Comparison of ENCODE assay signal across 9 cellular contexts in the genomic region with DNA sequence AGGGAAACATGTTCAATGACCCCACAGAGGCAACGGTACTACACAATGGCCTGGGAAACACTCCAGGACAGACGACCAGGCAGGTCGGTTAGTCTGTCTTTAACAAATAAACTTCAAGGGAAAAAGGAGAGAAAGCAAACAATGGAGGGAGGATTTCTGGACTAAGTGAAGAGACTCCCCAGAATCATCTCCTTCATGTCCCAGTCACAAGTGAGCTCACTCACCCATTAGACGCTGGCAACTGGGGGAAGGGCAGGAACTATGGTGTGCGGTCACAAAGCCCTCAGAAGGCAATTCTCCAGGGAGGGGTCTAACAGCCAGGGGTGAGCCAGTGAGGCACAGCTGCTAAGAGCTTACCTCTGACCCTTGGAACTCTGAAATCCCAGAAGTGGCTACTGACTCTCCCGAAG. TPM values are rescaled to one million over a fixed set of nuclear protein-coding genes. Genes with fewer than 3 reads are reported as not detected.
DNase-seq lines count a peak whose midpoint lies in the region; ATAC-seq and TF ChIP-seq lines count a peak whose summit lies in the region.
"Had no signal": no experiment of that assay in that cellular context is flagged by ENCODE, and none has a peak within 500 bp of the region (broad histone marks: within the 10 kb centered on the region; RNA-seq: fewer than 3 reads in every experiment).

No MANE protein-coding gene starts in this region.

- no peak overlapping the region for H3K4me3 Mint-ChIP-seq in activated CD4-positive, alpha-beta T cell treated with anti-CD3 and anti-CD28 coated beads, Interleukin-2, amount 10 ng/mL, durations not matched to agents 24 days and 14 days
- H3K4me3 Mint-ChIP-seq in glutamatergic neuron (ENCODE audit: unreplicated experiment), result peak overlapping the region; percentile 64

- peaks cover 37% of the 10 kb centered on the region for H3K36me3 Mint-ChIP-seq in activated CD4-positive, alpha-beta T cell treated with anti-CD3 and anti-CD28 coated beads, Interleukin-2, amount 10 ng/mL, durations not matched to agents 24 days and 14 days (ENCODE audit: low read depth)
- no peaks in the 10 kb centered on the region for H3K36me3 Mint-ChIP-seq in glutamatergic neuron (ENCODE audit: unreplicated experiment)

- DNase-seq in activated CD4-positive, alpha-beta T cell treated with anti-CD3 and anti-CD28 coated beads, Interleukin-2, amount 10 ng/mL, durations not matched to agents 24 days and 14 days, result no peak
- no peak for DNase-seq in activated CD4-positive, alpha-beta T cell treated with anti-CD3 and anti-CD28 coated beads for 1 hour
- peak; percentile 77 for DNase-seq in NCI-H510A (lab: John Stamatoyannopoulos, UW)
- DNase-seq in glutamatergic neuron, result peak; percentile 63
- DNase-seq in smooth muscle cell of the brain vasculature (ENCODE audit: low read depth, low spot score), result peak; percentile 37
- DNase-seq in mucosa of gallbladder (ENCODE audit: low spot score), result no peak
- no peak for DNase-seq in COLO668 (lab: John Stamatoyannopoulos, UW; ENCODE audit: unreplicated experiment)
- DNase-seq: stimulated activated CD4-positive, alpha-beta T cell treated with anti-CD3 and anti-CD28 coated beads, Interleukin-15, amount 100 ng/mL, for 24 hours had no signal

- no peak for TF ChIP-seq CTCF in glutamatergic neuron (IDR thresholded peaks at IDR 0.05; ENCODE audit: partially characterized antibody, unreplicated experiment)

- peak overlapping the region; percentile 67 for H3K27ac Mint-ChIP-seq in activated CD4-positive, alpha-beta T cell treated with anti-CD3 and anti-CD28 coated beads, Interleukin-2, amount 10 ng/mL, durations not matched to agents 24 days and 14 days
- peak overlapping the region; percentile 97 for H3K27ac Mint-ChIP-seq in glutamatergic neuron (ENCODE audit: unreplicated experiment)

- intact Hi-C loops in activated CD4-positive, alpha-beta T cell treated with anti-CD3 and anti-CD28 coated beads, Interleukin-2, amount 10 ng/mL, durations not matched to agents 24 days and 14 days (cut with micrococcal nuclease), result no loop called here

- peaks cover 14% of the 10 kb centered on the region for H3K4me1 Mint-ChIP-seq in activated CD4-positive, alpha-beta T cell treated with anti-CD3 and anti-CD28 coated beads, Interleukin-2, amount 10 ng/mL, durations not matched to agents 24 days and 14 days
- peaks cover 35% of the 10 kb centered on the region for H3K4me1 Mint-ChIP-seq in glutamatergic neuron (ENCODE audit: low read depth, unreplicated experiment)

- ATAC-seq in HG03520 (IDR thresholded peaks at IDR 0.05; ENCODE audit: unreplicated experiment), result no peak

- no peaks in the 10 kb centered on the region for H3K27me3 Mint-ChIP-seq in activated CD4-positive, alpha-beta T cell treated with anti-CD3 and anti-CD28 coated beads, Interleukin-2, amount 10 ng/mL, durations not matched to agents 24 days and 14 days
- peaks cover 13% of the 10 kb centered on the region for H3K27me3 Mint-ChIP-seq in glutamatergic neuron (ENCODE audit: unreplicated experiment)

- H3K9me3 Mint-ChIP-seq in activated CD4-positive, alpha-beta T cell treated with anti-CD3 and anti-CD28 coated beads, Interleukin-2, amount 10 ng/mL, durations not matched to agents 24 days and 14 days, result no peaks in the 10 kb centered on the region
- peaks cover 8% of the 10 kb centered on the region for H3K9me3 Mint-ChIP-seq in glutamatergic neuron (ENCODE audit: unreplicated experiment)

RNA-seq across cellular contexts. Expression of a gene that starts 55.7 kb away (rescaled TPM):
- total RNA-seq in activated CD4-positive, alpha-beta T cell treated with anti-CD3 and anti-CD28 coated beads, Interleukin-2, amount 10 ng/mL, durations not matched to agents 24 days and 14 days, result 91.3 and 94.5 TPM in 2 replicates
- 66.0 TPM for total RNA-seq in glutamatergic neuron (ENCODE audit: unreplicated experiment)
- total RNA-seq in mucosa of gallbladder, result 98.4 TPM

RNA-seq across cellular contexts. Expression of a gene that starts 57.0 kb away (rescaled TPM):
- 403 and 422 TPM in 2 replicates for total RNA-seq in activated CD4-positive, alpha-beta T cell treated with anti-CD3 and anti-CD28 coated beads, Interleukin-2, amount 10 ng/mL, durations not matched to agents 24 days and 14 days
- total RNA-seq in glutamatergic neuron (ENCODE audit: unreplicated experiment) (734 TPM), mucosa of gallbladder (338 TPM)

Comparison
In these comparisons a context has a peak if more than half of its experiments do, and no peak if none do; other contexts are left out.
1. DNase-seq: peak in NCI-H510A (single experiment), glutamatergic neuron (single experiment) and smooth muscle cell of the brain vasculature (single experiment); none in activated CD4-positive, alpha-beta T cell treated with anti-CD3 and anti-CD28 coated beads, Interleukin-2, amount 10 ng/mL, durations not matched to agents 24 days and 14 days (single experiment), activated CD4-positive, alpha-beta T cell treated with anti-CD3 and anti-CD28 coated beads for 1 hour (single experiment), mucosa of gallbladder (single experiment) and COLO668 (single experiment).